Comparison of ENCODE assay signal across 8 cellular contexts in the genomic region with DNA sequence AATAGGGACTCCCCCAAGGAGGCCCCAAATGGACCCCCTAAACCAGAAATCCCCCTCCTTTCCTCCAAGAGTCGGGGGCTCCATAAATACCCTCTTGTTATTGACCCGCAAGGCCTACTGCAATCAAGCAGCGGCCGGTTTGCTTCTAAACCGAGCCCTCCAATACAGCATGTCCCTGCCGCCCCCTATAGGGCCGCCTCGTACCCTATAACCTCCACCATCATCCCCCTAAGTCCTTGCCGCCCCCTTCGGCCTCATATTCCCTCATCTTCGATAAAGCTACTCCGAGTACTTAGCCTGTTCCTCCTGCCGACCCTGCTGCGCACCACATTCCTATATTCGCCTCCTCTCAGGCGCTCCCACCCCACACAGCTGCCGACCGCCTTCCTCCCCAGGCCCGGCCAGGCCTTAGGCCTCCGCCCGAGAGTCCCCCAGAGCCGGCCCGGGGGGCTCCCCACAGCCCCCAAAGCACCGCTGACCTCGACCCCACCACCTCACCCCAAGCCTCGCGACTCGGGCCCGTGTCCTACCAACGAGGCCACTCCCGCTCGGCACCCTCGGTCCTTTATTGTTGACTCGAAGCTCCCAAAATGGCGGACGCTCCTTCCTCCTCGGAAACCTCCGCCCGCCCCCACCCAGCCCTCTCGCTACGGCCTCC. TPM values are rescaled to one million over a fixed set of nuclear protein-coding genes. Genes with fewer than 3 reads are reported as not detected.
DNase-seq lines count a peak whose midpoint lies in the region; ATAC-seq, FAIRE-seq and TF ChIP-seq lines count a peak whose summit lies in the region.

No MANE protein-coding gene starts in this region.

- DNase-seq in BJ (ENCODE audit: low read depth) = peak; percentile 18
- DNase-seq in HTR-8/SVneo (ENCODE audit: insufficient read length, low spot score) = peak; percentile 66
- DNase-seq in RWPE1 (ENCODE audit: low spot score) = peak; percentile 41
- peak; percentile 58 to 78 for DNase-seq in activated naive CD4-positive, alpha-beta T cell treated with anti-CD3 and anti-CD28 coated beads, Interleukin-2, amount 50 U/mL, for 72 hours (ENCODE audit: low spot score in 2 of 2)
- peak; percentile 66 for DNase-seq in glutamatergic neuron
- peak; percentile 38 for DNase-seq in omental fat pad (ENCODE audit: low spot score)
- DNase-seq in transverse colon = peak; percentile 71

- H3K4me1 Mint-ChIP-seq in glutamatergic neuron (ENCODE audit: low read depth, unreplicated experiment) = peaks cover 11% of the 10 kb centered on the region

- TF ChIP-seq EP300 in transverse colon (IDR thresholded peaks at IDR 0.05; ENCODE audit: low read depth) = no peak

- no peaks in the 10 kb centered on the region for H3K36me3 ChIP-seq in BJ (ENCODE audit: control insufficient read depth, insufficient read depth, low read length)
- H3K36me3 ChIP-seq in transverse colon = no peaks in the 10 kb centered on the region

- H3K9me3 ChIP-seq in transverse colon = no peaks in the 10 kb centered on the region

- peaks cover 12 to 53% (median 43%) of the 10 kb centered on the region in 4 donors for H3K4me1 ChIP-seq in transverse colon

- CTCF ChIA-PET in BJ (lab: Yijun Ruan, JAX) (interaction anchor here (0.9 to 4.6 kb wide), 14 partner anchors 9 to 1300 kb away, joined by 3 to 51 read pairs (median 6); a partner anchor contains a TSS), RWPE1 (lab: Yijun Ruan, JAX) (interaction anchor here (0.6 to 3.0 kb wide), 5 partner anchors 36 to 139 kb away, joined by 3 to 14 read pairs (median 4); a partner anchor contains a TSS)

- H3K27me3 ChIP-seq in BJ (ENCODE audit: control insufficient read depth, insufficient read depth, low read length) (no peaks in the 10 kb centered on the region), transverse colon (no peaks in the 10 kb centered on the region)

- H3K9me3 Mint-ChIP-seq in activated naive CD4-positive, alpha-beta T cell treated with anti-CD3 and anti-CD28 coated beads, Interleukin-2, amount 50 U/mL, for 72 hours = no peaks in the 10 kb centered on the region
- H3K9me3 Mint-ChIP-seq in glutamatergic neuron (ENCODE audit: unreplicated experiment) = peaks cover 10% of the 10 kb centered on the region

- H3K4me3 ChIP-seq in BJ (ENCODE audit: low read depth, low read length) (peak overlapping the region; percentile 93), transverse colon (peak overlapping the region; percentile 63 to 92 (median 80))

- no peak for TF ChIP-seq POLR2A in transverse colon (IDR thresholded peaks at IDR 0.05)

- TF ChIP-seq CTCF in BJ (IDR thresholded peaks at IDR 0.05; ENCODE audit: insufficient read depth, low read depth, low read length) (peak; percentile 61), RWPE1 (conservative IDR thresholded peaks at IDR 0.05; ENCODE audit: low read depth) (peak; percentile 37), glutamatergic neuron (IDR thresholded peaks at IDR 0.05; ENCODE audit: partially characterized antibody, unreplicated experiment) (no peak), omental fat pad (IDR thresholded peaks at IDR 0.05) (no peak), transverse colon (IDR thresholded peaks at IDR 0.05) (peak; percentile 27 to 51 (median 40))

- peak; percentile 25 for ATAC-seq in GM19397 (IDR thresholded peaks at IDR 0.05; ENCODE audit: unreplicated experiment)
- peak; percentile 15 to 42 for ATAC-seq in activated naive CD4-positive, alpha-beta T cell treated with anti-CD3 and anti-CD28 coated beads, Interleukin-2, amount 50 U/mL, for 72 hours
- peak; percentile 45 for ATAC-seq in omental fat pad (ENCODE audit: low FRiP score)

- H3K36me3 Mint-ChIP-seq in activated naive CD4-positive, alpha-beta T cell treated with anti-CD3 and anti-CD28 coated beads, Interleukin-2, amount 50 U/mL, for 72 hours = peaks cover 33 to 37% of the 10 kb centered on the region in 2 donors
- no peaks in the 10 kb centered on the region for H3K36me3 Mint-ChIP-seq in glutamatergic neuron (ENCODE audit: unreplicated experiment)

- in situ Hi-C loops in transverse colon (cut with MboI; ENCODE audit: low pct_ligation_motif_present in 1 of 4, low pct_unique_long_range_greater_than_20kb in 1 of 4, low sequenced_read_pairs in 3 of 4) = loop anchor here in 1 of 4 donors (25.0 kb wide), 1 partner anchor 103 kb away; a partner anchor contains a TSS

- 1% methylated on average over 33 of the region's 41 CpGs; no CpG with 5 or more reads in 1 of the 2 donors for WGBS in transverse colon (ENCODE audit: low coverage in 1 of 2), 2 donors

- intact Hi-C loops in transverse colon (cut with DNase I; ENCODE audit: low total_unique reads) = loop anchor here (1.0 kb wide), 1 partner anchor 139 kb away; no protein-coding TSS in a partner anchor

- no peak for FAIRE-seq in HTR-8/SVneo (lab: Jason Lieb, UNC)

- POLR2A ChIA-PET in BJ (lab: Charles Lee) = interaction anchor here (1.0 kb wide), 1 partner anchor 121 kb away, joined by 8 read pairs; no protein-coding TSS in a partner anchor
- POLR2A ChIA-PET in RWPE1 (lab: Yijun Ruan, JAX; ENCODE audit: low non-redundant PET) = interaction anchor here (0.9 to 1.7 kb wide), 3 partner anchors 30 to 122 kb away, joined by 3 to 4 read pairs (median 4); no protein-coding TSS in a partner anchor

- peaks cover 5% of the 10 kb centered on the region for H3K27me3 Mint-ChIP-seq in glutamatergic neuron (ENCODE audit: unreplicated experiment)

- H3K27ac Mint-ChIP-seq in activated naive CD4-positive, alpha-beta T cell treated with anti-CD3 and anti-CD28 coated beads, Interleukin-2, amount 50 U/mL, for 72 hours = peak overlapping the region; percentile 95 to 100
- peak overlapping the region; percentile 100 for H3K27ac Mint-ChIP-seq in glutamatergic neuron (ENCODE audit: unreplicated experiment)

- H3K27ac ChIP-seq in RWPE1 (peak overlapping the region; percentile 93), transverse colon (peak overlapping the region; percentile 96 to 100 (median 98))

- H3K4me3 Mint-ChIP-seq in glutamatergic neuron (ENCODE audit: unreplicated experiment) = peak overlapping the region; percentile 97

RNA-seq across cellular contexts. Expression of a gene that starts 0.5 kb away (rescaled TPM):
- polyA plus RNA-seq in BJ (2011; rRNA removed) = 23.7 and 49.8 TPM in 2 replicates
- polyA minus RNA-seq in BJ (2011; rRNA and poly(A)+ RNA removed) = 49.1 and 54.9 TPM in 2 replicates
- 100 to 1,000 TPM; 180 to 239 TPM for total RNA-seq in activated naive CD4-positive, alpha-beta T cell treated with anti-CD3 and anti-CD28 coated beads, Interleukin-2, amount 50 U/mL, for 72 hours
- total RNA-seq in glutamatergic neuron (ENCODE audit: unreplicated experiment) (188 TPM), omental fat pad (100 to 1,000 TPM in 3 of 4 donors, 10 to 100 TPM in 1; 84.5 to 129 (median 108) TPM), transverse colon (100 to 1,000 TPM in 2 of 4 donors, 10 to 100 TPM in 2; 56.1 to 117 (median 86.8) TPM)

Comparison
In these comparisons a context has a peak if more than half of its experiments do, and no peak if none do; other contexts are left out.
1. Peak in every context shown above with its lines: DNase-seq, ATAC-seq, H3K4me3 ChIP-seq and H3K27ac ChIP-seq.
2. DNase-seq: peak in every context shown above with its lines; median percentile 71 in transverse colon; 68 in activated naive CD4-positive, alpha-beta T cell treated with anti-CD3 and anti-CD28 coated beads, Interleukin-2, amount 50 U/mL, for 72 hours; 66 in HTR-8/SVneo; 66 in glutamatergic neuron; 41 in RWPE1; 38 in omental fat pad; 18 in BJ.
3. CTCF ChIP-seq: peak in BJ (single experiment), RWPE1 (single experiment) and transverse colon (5 of 5); none in glutamatergic neuron (single experiment) and omental fat pad (0 of 3).